In genomic region chr9:88745281-88746001, GRCh38 we compare ENCODE assay signal across 18 cellular contexts.
DNase-seq lines count a peak whose midpoint lies in the region; ATAC-seq and TF ChIP-seq lines count a peak whose summit lies in the region.
"Had no signal": no experiment of that assay in that cellular context is flagged by ENCODE, and none has a peak within 500 bp of the region (broad histone marks: within the 10 kb centered on the region; RNA-seq: fewer than 3 reads in every experiment).

No MANE protein-coding gene starts in this region.

- no peaks in the 10 kb centered on the region for H3K9me3 ChIP-seq in T-helper 17 cell (ENCODE audit: control insufficient read depth, low read length, poor library complexity, severe bottlenecking)

- H3K36me3 Mint-ChIP-seq in osteocyte (ENCODE audit: unreplicated experiment) (no peaks in the 10 kb centered on the region), T-helper 17 cell (ENCODE audit: low read depth) (peaks cover 3% of the 10 kb centered on the region)
- H3K36me3 Mint-ChIP-seq: CD4-positive, CD25-positive, alpha-beta regulatory T cell had no signal

- H3K4me1 Mint-ChIP-seq in osteocyte (ENCODE audit: unreplicated experiment) (peaks cover 58% of the 10 kb centered on the region), T-helper 17 cell (peaks cover 2% of the 10 kb centered on the region)
- H3K4me1 Mint-ChIP-seq: activated CD4-positive, alpha-beta T cell treated with anti-CD3 and anti-CD28 coated beads, Interleukin-2, amount 10 ng/mL, durations not matched to agents 7 days and 5 days; CD4-positive, CD25-positive, alpha-beta regulatory T cell had no signal

- no peaks in the 10 kb centered on the region for H3K9me3 Mint-ChIP-seq in osteocyte (ENCODE audit: unreplicated experiment)
- H3K9me3 Mint-ChIP-seq: activated CD4-positive, alpha-beta T cell treated with anti-CD3 and anti-CD28 coated beads, Interleukin-2, amount 10 ng/mL, durations not matched to agents 7 days and 5 days; activated T-cell treated with anti-CD3 and anti-CD28 coated beads, Interleukin-2, amount 50 U/mL, for 72 hours had no signal

- TF ChIP-seq CTCF in fibroblast of pulmonary artery (IDR thresholded peaks at IDR 0.05; ENCODE audit: low read length, missing control alignments), result no peak
- no peak for TF ChIP-seq CTCF in osteocyte (IDR thresholded peaks at IDR 0.05)

- DNase-seq in AG20443 (ENCODE audit: low spot score), result peak; percentile 53
- DNase-seq in SK-N-DZ (ENCODE audit: low spot score), result peak; percentile 84
- peak; percentile 53 for DNase-seq in fibroblast of pulmonary artery (ENCODE audit: low read depth)
- DNase-seq in osteocyte (ENCODE audit: extremely low spot score, unreplicated experiment), result no peak
- no peak for DNase-seq in left lobe of liver (ENCODE audit: low spot score)
- DNase-seq in NCI-H1930 (lab: John Stamatoyannopoulos, UW), result no peak
- no peak for DNase-seq in T-helper 17 cell
- DNase-seq: activated CD4-positive, alpha-beta T cell treated with anti-CD3 and anti-CD28 coated beads, Interleukin-2, amount 10 ng/mL, durations not matched to agents 7 days and 5 days; activated T-cell treated with anti-CD3 and anti-CD28 coated beads, Interleukin-2, amount 50 U/mL, for 72 hours; anterior cingulate cortex; CD4-positive, CD25-positive, alpha-beta regulatory T cell; NCI-H146; NCI-H524 treated with DMSO at 0.1 percent for 48 hours; stimulated activated CD4-positive, alpha-beta T cell treated with anti-CD3 and anti-CD28 coated beads, Interleukin-4, amount 100 ng/mL, for 4 hours; stimulated activated naive CD4-positive, alpha-beta T cell; T-helper 2 cell had no signal

- H3K4me3 Mint-ChIP-seq in osteocyte (ENCODE audit: unreplicated experiment), result no peak overlapping the region
- no peak overlapping the region for H3K4me3 Mint-ChIP-seq in T-helper 17 cell
- H3K4me3 Mint-ChIP-seq: activated CD4-positive, alpha-beta T cell treated with anti-CD3 and anti-CD28 coated beads, Interleukin-2, amount 10 ng/mL, durations not matched to agents 7 days and 5 days; activated T-cell treated with anti-CD3 and anti-CD28 coated beads, Interleukin-2, amount 50 U/mL, for 72 hours; CD4-positive, CD25-positive, alpha-beta regulatory T cell had no signal

- H3K4me3 ChIP-seq in fibroblast of pulmonary artery (replicated peaks; ENCODE audit: low read depth, low read length), result no peak overlapping the region
- H3K4me3 ChIP-seq: K562 had no signal

- H3K27ac Mint-ChIP-seq in osteocyte (ENCODE audit: unreplicated experiment), result peak overlapping the region; percentile 18
- no peak overlapping the region for H3K27ac Mint-ChIP-seq in T-helper 17 cell
- H3K27ac Mint-ChIP-seq: activated CD4-positive, alpha-beta T cell treated with anti-CD3 and anti-CD28 coated beads, Interleukin-2, amount 10 ng/mL, durations not matched to agents 7 days and 5 days; activated T-cell treated with anti-CD3 and anti-CD28 coated beads, Interleukin-2, amount 50 U/mL, for 72 hours; CD4-positive, CD25-positive, alpha-beta regulatory T cell had no signal

- no peak for ATAC-seq in GM21717 (IDR thresholded peaks at IDR 0.05; ENCODE audit: unreplicated experiment)
- ATAC-seq in left lobe of liver, result no peak
- no peak for ATAC-seq in T-helper 17 cell
- ATAC-seq: activated T-cell treated with anti-CD3 and anti-CD28 coated beads, Interleukin-2, amount 50 U/mL, for 72 hours; K562 had no signal

- H3K27me3 Mint-ChIP-seq in osteocyte (ENCODE audit: unreplicated experiment) (no peaks in the 10 kb centered on the region), T-helper 17 cell (peaks cover 59% of the 10 kb centered on the region)

Comparison
In these comparisons a context has a peak if more than half of its experiments do, and no peak if none do; other contexts are left out.
1. DNase-seq: peak in AG20443 (single experiment), SK-N-DZ (single experiment) and fibroblast of pulmonary artery (single experiment); none in osteocyte (single experiment), left lobe of liver (single experiment), NCI-H1930 (0 of 2) and T-helper 17 cell (0 of 3).